ENCODE assay signal across 7 cellular contexts in the genomic region with DNA sequence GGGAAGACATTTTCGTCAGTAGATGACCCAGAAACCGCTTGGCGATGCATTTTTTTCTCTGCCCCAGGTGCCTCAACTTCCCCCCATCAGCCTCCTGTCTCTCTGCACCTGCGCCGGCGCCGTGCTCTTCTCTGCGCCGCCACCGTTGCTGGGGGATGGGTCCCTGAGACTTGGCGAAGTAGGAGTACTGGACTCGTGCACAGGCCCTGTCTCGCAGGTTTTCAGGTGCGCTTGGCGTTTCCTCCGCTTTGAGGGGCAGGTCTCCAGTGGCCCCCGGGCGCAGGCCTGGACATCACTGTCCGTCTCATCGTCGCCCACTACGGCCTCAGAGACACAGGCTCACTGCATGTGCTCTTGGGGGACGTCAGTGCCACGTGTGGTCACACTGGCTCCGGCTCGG.
DNase-seq lines count a peak whose midpoint lies in the region; ATAC-seq and TF ChIP-seq lines count a peak whose summit lies in the region.
"Not testable (repeated sequence)": the region's sequence is repeated elsewhere in the genome, so short reads cannot be mapped to it uniquely, and the experiment has no call there.

No MANE protein-coding gene starts in this region.

- not testable (repeated sequence) for H3K4me3 ChIP-seq in right cardiac atrium (ENCODE audit: low read length)

- H3K9me3 Mint-ChIP-seq in CD4-positive, alpha-beta T cell; activated CD4-positive, alpha-beta T cell treated with anti-CD3 and anti-CD28 coated beads, Interleukin-2, amount 10 ng/mL, durations not matched to agents 24 days and 14 days; activated T-cell treated with anti-CD3 and anti-CD28 coated beads, Interleukin-2, amount 50 U/mL, for 24 hours; activated naive CD8-positive, alpha-beta T cell treated with anti-CD3 and anti-CD28 coated beads for 36 hours; natural killer cell; stimulated activated naive CD8-positive, alpha-beta T cell treated with anti-CD3 and anti-CD28 coated beads, Interleukin-15, amount 100 ng/mL, for 72 hours: not testable (repeated sequence)

- not testable (repeated sequence) for H3K27me3 Mint-ChIP-seq in CD4-positive, alpha-beta T cell; activated CD4-positive, alpha-beta T cell treated with anti-CD3 and anti-CD28 coated beads, Interleukin-2, amount 10 ng/mL, durations not matched to agents 24 days and 14 days; activated T-cell treated with anti-CD3 and anti-CD28 coated beads, Interleukin-2, amount 50 U/mL, for 24 hours; activated naive CD8-positive, alpha-beta T cell treated with anti-CD3 and anti-CD28 coated beads for 36 hours; natural killer cell (ENCODE audit: low read depth in 2 of 2); stimulated activated naive CD8-positive, alpha-beta T cell treated with anti-CD3 and anti-CD28 coated beads, Interleukin-15, amount 100 ng/mL, for 72 hours

- POLR2A ChIA-PET in CD4-positive, alpha-beta T cell (lab: Charles Lee), result not testable (repeated sequence)

- CTCF ChIA-PET in CD4-positive, alpha-beta T cell (lab: Charles Lee), result not testable (repeated sequence)

- WGBS in right cardiac atrium, result 39% methylated on average over 15 of the region's 26 CpGs

- ATAC-seq in CD4-positive, alpha-beta T cell (ENCODE audit: poor library complexity); right cardiac atrium; natural killer cell; stimulated activated naive CD8-positive, alpha-beta T cell treated with anti-CD3 and anti-CD28 coated beads, Interleukin-15, amount 100 ng/mL, for 72 hours: not testable (repeated sequence)

- H3K27ac Mint-ChIP-seq in CD4-positive, alpha-beta T cell; activated T-cell treated with anti-CD3 and anti-CD28 coated beads, Interleukin-2, amount 50 U/mL, for 24 hours; natural killer cell; stimulated activated naive CD8-positive, alpha-beta T cell treated with anti-CD3 and anti-CD28 coated beads, Interleukin-15, amount 100 ng/mL, for 72 hours: not testable (repeated sequence)
- peak overlapping the region; percentile 34 for H3K27ac Mint-ChIP-seq in activated CD4-positive, alpha-beta T cell treated with anti-CD3 and anti-CD28 coated beads, Interleukin-2, amount 10 ng/mL, durations not matched to agents 24 days and 14 days
- H3K27ac Mint-ChIP-seq in activated naive CD8-positive, alpha-beta T cell treated with anti-CD3 and anti-CD28 coated beads for 36 hours, result peak overlapping the region; percentile 42

- not testable (repeated sequence) for H3K27ac ChIP-seq in CD4-positive, alpha-beta T cell (ENCODE audit: low read depth, low read length); right cardiac atrium (ENCODE audit: low read length)

- peak overlapping the region; percentile 25 for H3K4me3 Mint-ChIP-seq in CD4-positive, alpha-beta T cell
- peak overlapping the region; percentile 62 for H3K4me3 Mint-ChIP-seq in activated CD4-positive, alpha-beta T cell treated with anti-CD3 and anti-CD28 coated beads, Interleukin-2, amount 10 ng/mL, durations not matched to agents 24 days and 14 days
- peak overlapping the region; percentile 47 for H3K4me3 Mint-ChIP-seq in activated T-cell treated with anti-CD3 and anti-CD28 coated beads, Interleukin-2, amount 50 U/mL, for 24 hours
- H3K4me3 Mint-ChIP-seq in activated naive CD8-positive, alpha-beta T cell treated with anti-CD3 and anti-CD28 coated beads for 36 hours, result peak overlapping the region; percentile 60
- H3K4me3 Mint-ChIP-seq in natural killer cell, result peak overlapping the region; percentile 40
- H3K4me3 Mint-ChIP-seq in stimulated activated naive CD8-positive, alpha-beta T cell treated with anti-CD3 and anti-CD28 coated beads, Interleukin-15, amount 100 ng/mL, for 72 hours, result peak overlapping the region; percentile 32 to 69

- H3K4me1 Mint-ChIP-seq in CD4-positive, alpha-beta T cell (ENCODE audit: low read depth); activated CD4-positive, alpha-beta T cell treated with anti-CD3 and anti-CD28 coated beads, Interleukin-2, amount 10 ng/mL, durations not matched to agents 24 days and 14 days; activated T-cell treated with anti-CD3 and anti-CD28 coated beads, Interleukin-2, amount 50 U/mL, for 24 hours (ENCODE audit: low read depth); activated naive CD8-positive, alpha-beta T cell treated with anti-CD3 and anti-CD28 coated beads for 36 hours; natural killer cell; stimulated activated naive CD8-positive, alpha-beta T cell treated with anti-CD3 and anti-CD28 coated beads, Interleukin-15, amount 100 ng/mL, for 72 hours: not testable (repeated sequence)

- H3K9me3 ChIP-seq in CD4-positive, alpha-beta T cell (ENCODE audit: control insufficient read depth, low read length); right cardiac atrium (ENCODE audit: control insufficient read depth, low read length): not testable (repeated sequence)

- not testable (repeated sequence) for H3K36me3 Mint-ChIP-seq in CD4-positive, alpha-beta T cell (ENCODE audit: low read depth); activated CD4-positive, alpha-beta T cell treated with anti-CD3 and anti-CD28 coated beads, Interleukin-2, amount 10 ng/mL, durations not matched to agents 24 days and 14 days (ENCODE audit: low read depth); activated T-cell treated with anti-CD3 and anti-CD28 coated beads, Interleukin-2, amount 50 U/mL, for 24 hours (ENCODE audit: low read depth); activated naive CD8-positive, alpha-beta T cell treated with anti-CD3 and anti-CD28 coated beads for 36 hours; natural killer cell

- peak in 1 of 10 experiments; percentile 35 for DNase-seq in CD4-positive, alpha-beta T cell
- DNase-seq in activated CD4-positive, alpha-beta T cell treated with anti-CD3 and anti-CD28 coated beads, Interleukin-2, amount 10 ng/mL, durations not matched to agents 24 days and 14 days, result peak; percentile 64
- peak; percentile 39 for DNase-seq in activated T-cell treated with anti-CD3 and anti-CD28 coated beads, Interleukin-2, amount 50 U/mL, for 24 hours
- DNase-seq in activated naive CD8-positive, alpha-beta T cell treated with anti-CD3 and anti-CD28 coated beads for 36 hours; natural killer cell; stimulated activated naive CD8-positive, alpha-beta T cell treated with anti-CD3 and anti-CD28 coated beads, Interleukin-15, amount 100 ng/mL, for 72 hours: not testable (repeated sequence)
- DNase-seq in right cardiac atrium, result peak in 2 of 3 donors; percentile 32 to 38

- not testable (repeated sequence) for H3K4me1 ChIP-seq in right cardiac atrium (ENCODE audit: control insufficient read depth, insufficient read depth, low read length)

- intact Hi-C loops in CD4-positive, alpha-beta T cell (cut with DNase I, micrococcal nuclease); activated CD4-positive, alpha-beta T cell treated with anti-CD3 and anti-CD28 coated beads, Interleukin-2, amount 10 ng/mL, durations not matched to agents 24 days and 14 days (cut with micrococcal nuclease); right cardiac atrium (cut with DNase I); natural killer cell (cut with micrococcal nuclease): not testable (repeated sequence)

- not testable (repeated sequence) for H3K27me3 ChIP-seq in CD4-positive, alpha-beta T cell (ENCODE audit: control insufficient read depth, insufficient read depth, low read length); right cardiac atrium (ENCODE audit: control insufficient read depth, insufficient read depth)

- TF ChIP-seq CTCF in CD4-positive, alpha-beta T cell (IDR thresholded peaks at IDR 0.05); natural killer cell (IDR thresholded peaks at IDR 0.05): not testable (repeated sequence)
